ENCODE assay signal across 8 cellular contexts in genomic region chr4:14168919-14169318, GRCh38.
DNase-seq lines count a peak whose midpoint lies in the region; ATAC-seq and TF ChIP-seq lines count a peak whose summit lies in the region.

No MANE protein-coding gene starts in this region.

- H3K27ac ChIP-seq in BLaER1 treated with 17β-estradiol and CSF1 and Interleukin-3, amounts not matched to agents 10 nM and 100 nM, result peak overlapping the region in 1 of 11 experiments; percentile 11; a peak in 1 of 22 replicates
- H3K27ac ChIP-seq in neural progenitor cell, result no peak overlapping the region
- no peak overlapping the region for H3K27ac ChIP-seq in OCI-LY7 (ENCODE audit: low read depth, low read length, poor library complexity, severe bottlenecking)
- no peak overlapping the region for H3K27ac ChIP-seq in effector memory CD4-positive, alpha-beta T cell (ENCODE audit: insufficient read depth, low read length, poor library complexity, severe bottlenecking)

- intact Hi-C loops in OCI-LY7 (cut with micrococcal nuclease; ENCODE audit: unreplicated experiment), result no loop called here

- no peaks in the 10 kb centered on the region for H3K4me1 Mint-ChIP-seq in neural progenitor cell

- H3F3A ChIP-seq in neural progenitor cell (ENCODE audit: low read depth), result no peaks in the 10 kb centered on the region

- no peaks in the 10 kb centered on the region for H3K27me3 ChIP-seq in BLaER1 treated with 17β-estradiol and CSF1 and Interleukin-3, amounts not matched to agents 10 nM and 100 nM
- H3K27me3 ChIP-seq in neural progenitor cell, result no peaks in the 10 kb centered on the region
- H3K27me3 ChIP-seq in effector memory CD4-positive, alpha-beta T cell (replicated peaks; ENCODE audit: control insufficient read depth, insufficient read depth, low read length, poor library complexity, severe bottlenecking), result no peaks in the 10 kb centered on the region

- H3K4me3 ChIP-seq in BLaER1 treated with 17β-estradiol and CSF1 and Interleukin-3, amounts not matched to agents 10 nM and 100 nM, result no peak overlapping the region
- H3K4me3 ChIP-seq in neural progenitor cell (no peak overlapping the region), OCI-LY7 (ENCODE audit: low read depth, low read length, poor library complexity, severe bottlenecking) (no peak overlapping the region)
- no peak overlapping the region for H3K4me3 ChIP-seq in effector memory CD4-positive, alpha-beta T cell (ENCODE audit: insufficient read depth, low read depth, low read length, poor library complexity, severe bottlenecking)

- POLR2A ChIA-PET in OCI-LY7 (lab: Charles Lee), result interaction anchor here (0.6 to 0.7 kb wide), 2 partner anchors 28 to 48 kb away, joined by 3 read pairs; no protein-coding TSS in a partner anchor

- no peaks in the 10 kb centered on the region for H4K20me1 ChIP-seq in BLaER1 treated with 17β-estradiol and CSF1 and Interleukin-3, amounts not matched to agents 10 nM and 100 nM
- H4K20me1 ChIP-seq in neural progenitor cell (ENCODE audit: low read depth) (no peaks in the 10 kb centered on the region), OCI-LY7 (ENCODE audit: insufficient read depth, low read length) (no peaks in the 10 kb centered on the region)

- H3K36me3 Mint-ChIP-seq in neural progenitor cell, result no peaks in the 10 kb centered on the region

- no TSS peak for BruUV-seq in OCI-LY7 (replicated peaks; lab: Mats Ljungman, UMichigan)

- no peak overlapping the region for H2AFZ ChIP-seq in neural progenitor cell (replicated peaks)
- no peak overlapping the region for H2AFZ ChIP-seq in OCI-LY7 (ENCODE audit: low read length)

- TF ChIP-seq CTCF in neural progenitor cell (IDR thresholded peaks at IDR 0.05) (no peak), OCI-LY7 (conservative IDR thresholded peaks at IDR 0.05; ENCODE audit: low read length) (no peak)

- H3K4me1 ChIP-seq in BLaER1 treated with 17β-estradiol and CSF1 and Interleukin-3, amounts not matched to agents 10 nM and 100 nM, result peaks cover 4 to 45% (median 21%) of the 10 kb centered on the region in 10 experiments; a peak in 17 of 20 replicates
- no peaks in the 10 kb centered on the region for H3K4me1 ChIP-seq in neural progenitor cell
- peaks cover 11% of the 10 kb centered on the region for H3K4me1 ChIP-seq in OCI-LY7 (ENCODE audit: insufficient read depth, low read length, poor library complexity, severe bottlenecking)
- H3K4me1 ChIP-seq in effector memory CD4-positive, alpha-beta T cell (ENCODE audit: control insufficient read depth, insufficient read depth, low read length, poor library complexity, severe bottlenecking), result no peaks in the 10 kb centered on the region

- H3K36me3 ChIP-seq in BLaER1 treated with 17β-estradiol and CSF1 and Interleukin-3, amounts not matched to agents 10 nM and 100 nM, result no peaks in the 10 kb centered on the region
- H3K36me3 ChIP-seq in neural progenitor cell (no peaks in the 10 kb centered on the region), OCI-LY7 (ENCODE audit: insufficient read depth, low read length) (no peaks in the 10 kb centered on the region)
- no peaks in the 10 kb centered on the region for H3K36me3 ChIP-seq in effector memory CD4-positive, alpha-beta T cell (ENCODE audit: control insufficient read depth, insufficient read depth, low read length)

- no peak overlapping the region for H3K4me3 Mint-ChIP-seq in neural progenitor cell

- ATAC-seq in GM19467 (IDR thresholded peaks at IDR 0.05; ENCODE audit: unreplicated experiment), result peak; percentile 36
- ATAC-seq in HG03558 (IDR thresholded peaks at IDR 0.05; ENCODE audit: extremely low read depth, unreplicated experiment), result peak; percentile 55
- ATAC-seq in left lobe of liver, result peak; percentile 76

- H3K27me3 Mint-ChIP-seq in neural progenitor cell (ENCODE audit: insufficient read depth, low read depth), result peaks cover 6% of the 10 kb centered on the region

- CTCF ChIA-PET in OCI-LY7 (lab: Charles Lee; ENCODE audit: unreplicated experiment), result no interaction called here

- H3K79me2 ChIP-seq in neural progenitor cell (ENCODE audit: low read depth), result no peaks in the 10 kb centered on the region
- H3K79me2 ChIP-seq in OCI-LY7 (ENCODE audit: insufficient read depth, low read depth, low read length), result no peaks in the 10 kb centered on the region

- H3K9me3 ChIP-seq in BLaER1 treated with 17β-estradiol and CSF1 and Interleukin-3, amounts not matched to agents 10 nM and 100 nM (replicated peaks in 1 of 11), result no peaks in the 10 kb centered on the region
- no peaks in the 10 kb centered on the region for H3K9me3 ChIP-seq in neural progenitor cell (ENCODE audit: low read depth)
- no peaks in the 10 kb centered on the region for H3K9me3 ChIP-seq in OCI-LY7 (ENCODE audit: low read length)
- H3K9me3 ChIP-seq in effector memory CD4-positive, alpha-beta T cell (ENCODE audit: control insufficient read depth, low read length), result no peaks in the 10 kb centered on the region

- DNase-seq in UCSD-AML1 (lab: John Stamatoyannopoulos, UW; ENCODE audit: unreplicated experiment), result peak; percentile 48
- DNase-seq in left lobe of liver (ENCODE audit: low spot score), result peak; percentile 79
- no peak for DNase-seq in neural progenitor cell (ENCODE audit: low spot score)
- DNase-seq in OCI-LY7 (ENCODE audit: low spot score), result no peak
- no peak for DNase-seq in effector memory CD4-positive, alpha-beta T cell

- H3K9me2 ChIP-seq in OCI-LY7 (ENCODE audit: insufficient read depth, low read length), result no peaks in the 10 kb centered on the region

- H3K9ac ChIP-seq in BLaER1 treated with 17β-estradiol and CSF1 and Interleukin-3, amounts not matched to agents 10 nM and 100 nM, result no peak overlapping the region
- no peak overlapping the region for H3K9ac ChIP-seq in neural progenitor cell

- no peaks in the 10 kb centered on the region for H3K9me3 Mint-ChIP-seq in neural progenitor cell

- no peak overlapping the region for H3K27ac Mint-ChIP-seq in neural progenitor cell

- H3K4me2 ChIP-seq in BLaER1 treated with 17β-estradiol and CSF1 and Interleukin-3, amounts not matched to agents 10 nM and 100 nM, result peak overlapping the region in 6 of 11 experiments; percentile 3 to 80 (median 55); a peak in 12 of 22 replicates
- H3K4me2 ChIP-seq in neural progenitor cell (no peak overlapping the region), OCI-LY7 (ENCODE audit: low read length) (no peak overlapping the region)

Comparison
In these comparisons a context has a peak if more than half of its experiments do, and no peak if none do; other contexts are left out.
1. H3K4me2 ChIP-seq: peak in BLaER1 treated with 17β-estradiol and CSF1 and Interleukin-3, amounts not matched to agents 10 nM and 100 nM (6 of 11); none in neural progenitor cell (single experiment) and OCI-LY7 (single experiment).
2. DNase-seq: peak in UCSD-AML1 (single experiment) and left lobe of liver (single experiment); none in neural progenitor cell (single experiment), OCI-LY7 (single experiment) and effector memory CD4-positive, alpha-beta T cell (0 of 3).
3. Peak in every context shown above with its lines, with median percentiles within 50 percentile points of each other: ATAC-seq.